In genomic region chr2:110211938-110212858, GRCh38 we compare ENCODE assay signal across 8 cellular contexts. TPM values are rescaled to one million over a fixed set of nuclear protein-coding genes. Genes with fewer than 3 reads are reported as not detected.
A peak's percentile ranks its signal among the peaks of the same experiment; 100 is the strongest.
DNase-seq lines count a peak whose midpoint lies in the region; ATAC-seq, FAIRE-seq and TF ChIP-seq lines count a peak whose summit lies in the region.

Gene MTLN (minus strand): TSS chr2:110212547. CDS start chr2:110212525, 22 bp downstream.

- H3K27me3 Mint-ChIP-seq in immature natural killer cell (ENCODE audit: low read depth in 3 of 3) = peaks cover 5 to 43% (median 21%) of the 10 kb centered on the region in 3 donors

- H3K9me3 ChIP-seq in A549 = peaks cover 9% of the 10 kb centered on the region
- peaks cover 7% of the 10 kb centered on the region for H3K9me3 ChIP-seq in mammary epithelial cell (replicated peaks; ENCODE audit: insufficient read depth, low read length)
- H3K9me3 ChIP-seq in spleen = peaks cover 0 to 10% (median 3%) of the 10 kb centered on the region in 8 donors

- H3K27me3 ChIP-seq in mammary epithelial cell (ENCODE audit: insufficient read depth, low read length) (no peaks in the 10 kb centered on the region), spleen (replicated peaks in 1 of 7) (peaks cover 0 to 14% (median 0%) of the 10 kb centered on the region in 7 donors)

- intact Hi-C loops in mammary epithelial cell (cut with micrococcal nuclease) (loop anchor here (10.0 kb wide), 1 partner anchor 57 kb away; no protein-coding TSS in a partner anchor), spleen (cut with DNase I; ENCODE audit: low total_unique reads) (no loop called here)

- DNase-seq in A549 (ENCODE audit: low read depth in 1 of 2, low spot score in 1 of 2) (peak; percentile 64 to 81), NCI-H2196 (lab: John Stamatoyannopoulos, UW; ENCODE audit: unreplicated experiment) (peak; percentile 74), mammary epithelial cell (peak; percentile 83), immature natural killer cell (peak; percentile 75 to 77 (median 76)), spleen (peak; percentile 92)

- peaks cover 0 to 2% (median 0%) of the 10 kb centered on the region in 6 donors for H3K9me3 Mint-ChIP-seq in immature natural killer cell

- no peak for TF ChIP-seq EP300 in A549 (IDR thresholded peaks at IDR 0.05)

- TF ChIP-seq CTCF in A549 (IDR thresholded peaks at IDR 0.05) (no peak), WI38 (IDR thresholded peaks at IDR 0.05; ENCODE audit: low read depth, low read length) (no peak), mammary epithelial cell (conservative IDR thresholded peaks at IDR 0.05 in 1 of 2, IDR thresholded peaks at IDR 0.05 in 1 of 2; ENCODE audit: extremely low read depth in 1 of 2, insufficient read depth in 1 of 2, low read depth in 1 of 2, low read length in 2 of 2) (no peak), spleen (IDR thresholded peaks at IDR 0.05 in 8 of 11, conservative IDR thresholded peaks at IDR 0.05 in 3 of 11) (peak in 1 of 11 experiments; percentile 4)

- no peaks in the 10 kb centered on the region for H4K20me1 ChIP-seq in mammary epithelial cell (ENCODE audit: insufficient read depth, low read length)

- in situ Hi-C loops in mammary epithelial cell (cut with MboI; ENCODE audit: low sequenced_read_pairs in 2 of 2) = no loop called here

- H3K27ac Mint-ChIP-seq in immature natural killer cell = peak within 1 kb of the TSS; percentile 86 to 95 (median 90)

- no peak for TF ChIP-seq RAD21 in A549 (conservative IDR thresholded peaks at IDR 0.05 in 1 of 2, IDR thresholded peaks at IDR 0.05 in 1 of 2)

- dilution Hi-C loops in mammary epithelial cell (cut with HindIII; ENCODE audit: low sequenced_read_pairs) = no loop called here

- ATAC-seq in A549 (peak; percentile 93 to 96), HG03064 (IDR thresholded peaks at IDR 0.05; ENCODE audit: low read depth, unreplicated experiment) (peak; percentile 94)

- peaks cover 0 to 11% (median 0%) of the 10 kb centered on the region in 3 donors for H3K36me3 Mint-ChIP-seq in immature natural killer cell

- peak within 1 kb of the TSS; percentile 87 to 96 (median 94) for H3K4me3 Mint-ChIP-seq in immature natural killer cell

- FAIRE-seq in A549 (lab: Jason Lieb, UNC) = no peak

- H3K4me3 ChIP-seq in A549 (peak within 1 kb of the TSS; percentile 68), WI38 (ENCODE audit: low read depth, low read length) (peak within 1 kb of the TSS; percentile 80), mammary epithelial cell (replicated peaks in 1 of 3; ENCODE audit: insufficient read depth in 1 of 3, low read depth in 2 of 3, low read length in 3 of 3) (peak within 1 kb of the TSS; percentile 55 to 85 (median 73)), spleen (peak within 1 kb of the TSS; percentile 71 to 92 (median 82))

- 2% methylated on average over 48 of the region's 54 CpGs for WGBS in A549 (ENCODE audit: missing lambda C conversion rate)
- under 1% methylated on average over 35 of the region's 54 CpGs for WGBS in mammary epithelial cell (ENCODE audit: low coverage, missing lambda C conversion rate)
- WGBS in spleen, 5 donors = 1 to 12% (median 4%) methylated on average over 54 of the region's 54 CpGs

- H3K4me2 ChIP-seq in A549 (peak within 1 kb of the TSS; percentile 87), mammary epithelial cell (ENCODE audit: insufficient read depth, low read depth, low read length) (peak within 1 kb of the TSS; percentile 83)

- H3K4me1 ChIP-seq in A549 (peaks cover 6% of the 10 kb centered on the region), mammary epithelial cell (ENCODE audit: insufficient read depth, low read length) (no peaks in the 10 kb centered on the region), spleen (peaks cover 7 to 28% (median 19%) of the 10 kb centered on the region in 6 donors)

- TF ChIP-seq POLR2A in A549 (IDR thresholded peaks at IDR 0.05; ENCODE audit: low read length) = peak; percentile 92
- peak; percentile 88 for TF ChIP-seq POLR2A in GM18526 (IDR thresholded peaks at IDR 0.05; ENCODE audit: extremely low read depth, insufficient read length)
- TF ChIP-seq POLR2A in spleen (IDR thresholded peaks at IDR 0.05) = peak in 1 of 3 donors; percentile 66

- CTCF ChIA-PET in A549 (lab: Yijun Ruan, JAX) (no interaction called here), mammary epithelial cell (lab: Charles Lee; ENCODE audit: low non-redundant PET) (no interaction called here)

- BruUV-seq in mammary epithelial cell (replicated peaks; lab: Mats Ljungman, UMichigan) = TSS peak; percentile 82

- H3K27ac ChIP-seq in A549 (peak within 1 kb of the TSS; percentile 83 to 92), mammary epithelial cell (ENCODE audit: insufficient read depth, low read depth, low read length) (peak within 1 kb of the TSS; percentile 68), spleen (peak within 1 kb of the TSS; percentile 73 to 86 (median 80))

- peaks cover 16% of the 10 kb centered on the region for H3K79me2 ChIP-seq in mammary epithelial cell (ENCODE audit: insufficient read depth, low read length)

- peak within 1 kb of the TSS; percentile 95 for H2AFZ ChIP-seq in mammary epithelial cell (ENCODE audit: low read depth, low read length)

- H3K4me1 Mint-ChIP-seq in immature natural killer cell = peaks cover 11 to 26% of the 10 kb centered on the region in 2 donors

- peaks cover 4% of the 10 kb centered on the region for H3K36me3 ChIP-seq in mammary epithelial cell (ENCODE audit: insufficient read depth, low read length)
- peaks cover 0 to 24% (median 13%) of the 10 kb centered on the region in 6 donors for H3K36me3 ChIP-seq in spleen

- POLR2A ChIA-PET in A549 (lab: Yijun Ruan, JAX) = interaction anchor here (0.9 kb wide), 1 partner anchor 8 kb away, joined by 4 read pairs; no protein-coding TSS in a partner anchor

- H3K9ac ChIP-seq in mammary epithelial cell (ENCODE audit: insufficient read depth, low read length) = peak within 1 kb of the TSS; percentile 90

TF ChIP-seq in A549, 52 proteins besides CTCF, POLR2A, EP300 and RAD21 (continues in another document):
- TF ChIP-seq HOXA7 (CRISPR knock-in tag; IDR thresholded peaks at IDR 0.05) = no peak
- TF ChIP-seq TFCP2L1 (CRISPR knock-in tag; IDR thresholded peaks at IDR 0.05) = no peak
- no peak for TF ChIP-seq CHD4 (IDR thresholded peaks at IDR 0.05; ENCODE audit: borderline replicate concordance)
- TF ChIP-seq RFX5 (IDR thresholded peaks at IDR 0.05) = 0 out of 2 replicates have a peak, but pooled peaks have one; percentile 33
- TF ChIP-seq FOXS1 (CRISPR knock-in tag; IDR thresholded peaks at IDR 0.05) = no peak
- no peak for TF ChIP-seq NFE2L2 (conservative IDR thresholded peaks at IDR 0.05; ENCODE audit: low read length)
- no peak for TF ChIP-seq POLR2AphosphoS2 (conservative IDR thresholded peaks at IDR 0.05; ENCODE audit: low read length)
- no peak for TF ChIP-seq ELK1 (IDR thresholded peaks at IDR 0.05; ENCODE audit: low read depth, low read length)
- TF ChIP-seq, protein P1, sequence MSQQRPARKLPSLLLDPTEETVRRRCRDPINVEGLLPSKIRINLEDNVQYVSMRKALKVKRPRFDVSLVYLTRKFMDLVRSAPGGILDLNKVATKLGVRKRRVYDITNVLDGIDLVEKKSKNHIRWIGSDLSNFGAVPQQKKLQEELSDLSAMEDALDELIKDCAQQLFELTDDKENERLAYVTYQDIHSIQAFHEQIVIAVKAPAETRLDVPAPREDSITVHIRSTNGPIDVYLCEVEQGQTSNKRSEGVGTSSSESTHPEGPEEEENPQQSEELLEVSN (IDR thresholded peaks at IDR 0.05; ENCODE audit: borderline replicate concordance, low read depth) = peak; percentile 94
- TF ChIP-seq NR3C1 (IDR thresholded peaks at IDR 0.05) = no peak
- TF ChIP-seq ESRRA (IDR thresholded peaks at IDR 0.05; ENCODE audit: borderline replicate concordance, low read length) = no peak
- no peak for TF ChIP-seq HDAC2 (IDR thresholded peaks at IDR 0.05)
- TF ChIP-seq, protein P2, sequence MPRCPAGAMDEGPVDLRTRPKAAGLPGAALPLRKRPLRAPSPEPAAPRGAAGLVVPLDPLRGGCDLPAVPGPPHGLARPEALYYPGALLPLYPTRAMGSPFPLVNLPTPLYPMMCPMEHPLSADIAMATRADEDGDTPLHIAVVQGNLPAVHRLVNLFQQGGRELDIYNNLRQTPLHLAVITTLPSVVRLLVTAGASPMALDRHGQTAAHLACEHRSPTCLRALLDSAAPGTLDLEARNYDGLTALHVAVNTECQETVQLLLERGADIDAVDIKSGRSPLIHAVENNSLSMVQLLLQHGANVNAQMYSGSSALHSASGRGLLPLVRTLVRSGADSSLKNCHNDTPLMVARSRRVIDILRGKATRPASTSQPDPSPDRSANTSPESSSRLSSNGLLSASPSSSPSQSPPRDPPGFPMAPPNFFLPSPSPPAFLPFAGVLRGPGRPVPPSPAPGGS (IDR thresholded peaks at IDR 0.05) = peak; percentile 84; the same call in 2 of the 3 replicates
- TF ChIP-seq RARB (CRISPR knock-in tag; IDR thresholded peaks at IDR 0.05) = no peak
- no peak for TF ChIP-seq GATA3 (IDR thresholded peaks at IDR 0.05; ENCODE audit: borderline replicate concordance)
- TF ChIP-seq KDM1A (IDR thresholded peaks at IDR 0.05; ENCODE audit: low read depth) = no peak
- TF ChIP-seq CHD2 (IDR thresholded peaks at IDR 0.05; ENCODE audit: low read length, partially characterized antibody) = no peak
- no peak for TF ChIP-seq RNF2 (IDR thresholded peaks at IDR 0.05; ENCODE audit: borderline replicate concordance, low read depth)
- no peak for TF ChIP-seq ZFP36 (IDR thresholded peaks at IDR 0.05; ENCODE audit: borderline replicate concordance, partially characterized antibody)
- no peak for TF ChIP-seq SREBF2 (IDR thresholded peaks at IDR 0.05)

RNA-seq across cellular contexts. Expression of gene MTLN, which starts in this region (rescaled TPM):
- polyA plus RNA-seq in A549 (2011; rRNA removed) (59.3 and 77.5 TPM in 2 replicates), A549 (2017; fragmentation: RNase III; extraction: RNeasy Plus Mini Kit Qiagen cat#74134 plus additional on column Dnase treatment) (107 to 123 TPM (median 107 TPM) in 3 replicates), mammary epithelial cell (37.1 TPM), immature natural killer cell (100 to 1,000 TPM in 1 of 3 donors, 10 to 100 TPM in 2; 39.7 to 114 (median 85.3) TPM), spleen (100 to 1,000 TPM; 140 to 205 (median 179) TPM)
- polyA plus RNA-seq in A549 (2012; cell fraction: cytosol; rRNA removed) = 188 and 226 TPM in 2 replicates
- polyA plus RNA-seq in A549 (2012; cell fraction: nucleus; rRNA removed) = 159 and 166 TPM in 2 replicates
- 7.2 and 18.7 TPM in 2 replicates for polyA minus RNA-seq in A549 (2011; rRNA and poly(A)+ RNA removed)
- total RNA-seq in mammary epithelial cell (10 to 100 TPM; 27.5 to 69.5 TPM), spleen (10 to 100 TPM; 32.3 to 92.4 (median 42.6) TPM)
- polyA minus RNA-seq in mammary epithelial cell = 5.3 TPM

Comparison
In these comparisons a context has a peak if more than half of its experiments do, and no peak if none do; other contexts are left out.
1. Peak in every context shown above with its lines: DNase-seq, ATAC-seq, H3K4me3 ChIP-seq and H3K27ac ChIP-seq.